In the genomic region with DNA sequence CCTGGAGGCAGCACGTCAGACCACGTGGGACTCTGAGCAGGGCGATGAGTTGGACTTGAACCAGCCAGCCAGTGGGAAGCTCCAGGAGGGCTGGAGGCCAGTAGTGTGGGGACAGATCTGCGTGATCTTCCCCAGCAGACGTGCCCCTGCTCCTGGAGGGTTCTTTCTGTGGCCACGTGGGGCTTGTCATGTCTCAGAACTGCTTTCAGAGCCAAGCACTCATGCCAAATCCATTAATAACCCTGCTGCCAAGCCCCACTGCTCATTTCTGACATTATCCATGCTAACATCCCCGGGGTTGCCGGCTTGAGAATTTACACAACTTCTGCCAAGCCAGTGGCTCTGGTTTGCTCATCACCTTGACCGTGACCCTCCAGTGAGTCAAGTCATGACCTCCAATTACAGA, we compare ENCODE assay signal across 12 cellular contexts. TPM values are rescaled to one million over a fixed set of nuclear protein-coding genes. Genes with fewer than 3 reads are reported as not detected.
DNase-seq lines count a peak whose midpoint lies in the region; ATAC-seq lines count a peak whose summit lies in the region.
"Had no signal": no experiment of that assay in that cellular context is flagged by ENCODE, and none has a peak within 500 bp of the region (broad histone marks: within the 10 kb centered on the region; RNA-seq: fewer than 3 reads in every experiment).

No MANE protein-coding gene starts in this region.

- peaks cover 29% of the 10 kb centered on the region for H3K4me1 ChIP-seq in skeletal muscle satellite cell (ENCODE audit: control insufficient read depth, insufficient read depth, low read length)

- peak overlapping the region; percentile 8 for H3K4me2 ChIP-seq in skeletal muscle satellite cell (ENCODE audit: low read length)

- H3K27me3 ChIP-seq in skeletal muscle satellite cell (ENCODE audit: control insufficient read depth, insufficient read depth, low read length) (no peaks in the 10 kb centered on the region), H7 (ENCODE audit: control insufficient read depth, insufficient read depth, low read length) (no peaks in the 10 kb centered on the region)

- ATAC-seq in GM21423 (IDR thresholded peaks at IDR 0.05; ENCODE audit: unreplicated experiment) = no peak
- ATAC-seq: esophagus mucosa; stimulated activated effector memory CD8-positive, alpha-beta T cell treated with anti-CD3 and anti-CD28 coated beads, Interleukin-12 subunit alpha, Interleukin-12 subunit beta, amount 100 ng/mL, for 72 hours had no signal

- peaks cover 59% of the 10 kb centered on the region for H3K36me3 ChIP-seq in skeletal muscle satellite cell (ENCODE audit: insufficient read depth, low read length)
- H3K36me3 ChIP-seq in H7 (replicated peaks; ENCODE audit: control insufficient read depth, insufficient read depth, low read length) = no peaks in the 10 kb centered on the region; the same call in 1 of the 2 replicates

- DNase-seq in HCEC 1CT (peak; percentile 10), cerebellum (ENCODE audit: low spot score) (peak; percentile 62), hepatic stellate cell (ENCODE audit: low spot score) (peak; percentile 73), H7 (no peak)
- DNase-seq in stimulated activated CD4-positive, alpha-beta T cell treated with anti-CD3 and anti-CD28 coated beads, Interleukin-2, amount 100 ng/mL, for 24 hours = no peak
- no peak for DNase-seq in activated naive CD4-positive, alpha-beta T cell treated with Interleukin-2 at 50 U/mL for 16 hours
- DNase-seq: NCI-H1694 had no signal

- H3K4me3 ChIP-seq in skeletal muscle satellite cell (ENCODE audit: low read length) = no peak overlapping the region
- no peak overlapping the region for H3K4me3 ChIP-seq in H7 (ENCODE audit: insufficient read depth, low read depth, low read length)

- H3K9me3 ChIP-seq in skeletal muscle satellite cell (replicated peaks; ENCODE audit: low read length) = no peaks in the 10 kb centered on the region

- H3K9ac ChIP-seq in skeletal muscle satellite cell (ENCODE audit: low read depth, low read length) = no peak overlapping the region

RNA-seq across cellular contexts. Expression of a gene that starts 38.3 kb away (rescaled TPM):
- total RNA-seq in cerebellum = 8.0 TPM
- 4.6 and 5.1 TPM in 2 replicates for total RNA-seq in skeletal muscle satellite cell (2012; rRNA removed)
- 6.7 and 8.1 TPM in 2 replicates for total RNA-seq in H7 (2014; rRNA removed; shearing (Covaris generic))
- total RNA-seq: T-helper 2 cell treated with Interferon-gamma antibody and Interleukin-4, amounts not matched to agents 100 ng/mL and 5 ng/mL, for 36 hours had no signal

Comparison
In these comparisons a context has a peak if more than half of its experiments do, and no peak if none do; other contexts are left out.
1. DNase-seq: peak in HCEC 1CT (single experiment), cerebellum (single experiment) and hepatic stellate cell (single experiment); none in stimulated activated CD4-positive, alpha-beta T cell treated with anti-CD3 and anti-CD28 coated beads, Interleukin-2, amount 100 ng/mL, for 24 hours (0 of 2), H7 (single experiment) and activated naive CD4-positive, alpha-beta T cell treated with Interleukin-2 at 50 U/mL for 16 hours (single experiment).